8 cellular contexts compared by ENCODE assay signal in genomic region chr15:31327674-31328424, GRCh38. TPM values are rescaled to one million over a fixed set of nuclear protein-coding genes. Genes with fewer than 3 reads are reported as not detected.
A peak's percentile ranks its signal among the peaks of the same experiment; 100 is the strongest.
DNase-seq lines count a peak whose midpoint lies in the region; ATAC-seq and TF ChIP-seq lines count a peak whose summit lies in the region.

No MANE protein-coding gene starts in this region.

- no peaks in the 10 kb centered on the region for H3K27me3 Mint-ChIP-seq in T-cell

- peak overlapping the region; percentile 83 for H3K4me2 ChIP-seq in skeletal muscle satellite cell (ENCODE audit: low read length)

- in situ Hi-C loops in astrocyte of the cerebellum (cut with HindIII; ENCODE audit: low sequenced_read_pairs), result no loop called here

- no peak for TF ChIP-seq CTCF in astrocyte of the cerebellum (IDR thresholded peaks at IDR 0.05; ENCODE audit: low read depth, low read length, missing control alignments)

- peak overlapping the region; percentile 83 to 94 for H3K27ac Mint-ChIP-seq in T-cell

- H3K4me1 ChIP-seq in ES-I3 (ENCODE audit: insufficient read depth, low read length), result peaks cover 11% of the 10 kb centered on the region
- H3K4me1 ChIP-seq in skeletal muscle satellite cell (ENCODE audit: control insufficient read depth, insufficient read depth, low read length), result peaks cover 22% of the 10 kb centered on the region

- ATAC-seq in T-cell (replicated peaks in 1 of 4) (peak; percentile 12 to 22 (median 15)), HG03095 (IDR thresholded peaks at IDR 0.05; ENCODE audit: unreplicated experiment) (no peak), GM21723 (IDR thresholded peaks at IDR 0.05; ENCODE audit: unreplicated experiment) (no peak)

- H3K4me3 ChIP-seq in astrocyte of the cerebellum (ENCODE audit: low read depth, low read length) (peak overlapping the region; percentile 63), iPS-11a (ENCODE audit: low read depth, low read length) (peak overlapping the region; percentile 49), skeletal muscle satellite cell (ENCODE audit: low read length) (peak overlapping the region; percentile 84)

- H3K9ac ChIP-seq in ES-I3 (ENCODE audit: low read depth, low read length) (peak overlapping the region; percentile 66), skeletal muscle satellite cell (ENCODE audit: low read depth, low read length) (peak overlapping the region; percentile 97)

- H3K9me3 Mint-ChIP-seq in T-cell, result no peaks in the 10 kb centered on the region

- H3K36me3 ChIP-seq in ES-I3 (ENCODE audit: insufficient read depth, low read length), result no peaks in the 10 kb centered on the region
- no peaks in the 10 kb centered on the region for H3K36me3 ChIP-seq in skeletal muscle satellite cell (ENCODE audit: insufficient read depth, low read length)

- CTCF ChIA-PET in T-cell (lab: Charles Lee), result interaction anchor here (0.7 to 1.7 kb wide), 5 partner anchors 14 to 138 kb away, joined by 3 to 12 read pairs (median 7); no protein-coding TSS in a partner anchor

- peak overlapping the region; percentile 94 to 99 (median 96) for H3K4me3 Mint-ChIP-seq in T-cell

- peaks cover 59 to 69% (median 68%) of the 10 kb centered on the region in 3 donors for H3K4me1 Mint-ChIP-seq in T-cell

- peaks cover 19% of the 10 kb centered on the region for H3K36me3 Mint-ChIP-seq in T-cell

- peak in 66 of 76 experiments; percentile 14 to 83 (median 56) for DNase-seq in HUDEP-2 (lab: John Stamatoyannopoulos, UW; ENCODE audit: unreplicated experiment in 76 of 76)
- DNase-seq in T-cell, result peak; percentile 58 to 81 (median 74)
- no peak for DNase-seq in astrocyte of the cerebellum (ENCODE audit: low read depth)

- H3K9me3 ChIP-seq in ES-I3 (ENCODE audit: control insufficient read depth, insufficient read depth, low read length) (no peaks in the 10 kb centered on the region), skeletal muscle satellite cell (replicated peaks; ENCODE audit: low read length) (no peaks in the 10 kb centered on the region)

- POLR2A ChIA-PET in T-cell (lab: Charles Lee), result interaction anchor here (0.9 to 1.4 kb wide), 3 partner anchors 10 to 32 kb away, joined by 3 to 7 read pairs (median 4); no protein-coding TSS in a partner anchor

- H3K27me3 ChIP-seq in skeletal muscle satellite cell (ENCODE audit: control insufficient read depth, insufficient read depth, low read length), result peaks cover 5% of the 10 kb centered on the region

RNA-seq across cellular contexts. Expression of gene KLF13, which starts 1.2 kb away (rescaled TPM):
- total RNA-seq in T-cell, result 100 to 1,000 TPM; 218 to 327 (median 288) TPM
- 23.1 and 24.7 TPM in 2 replicates for total RNA-seq in skeletal muscle satellite cell (2012; rRNA removed)

Comparison
In these comparisons a context has a peak if more than half of its experiments do, and no peak if none do; other contexts are left out.
1. ATAC-seq: peak in T-cell (4 of 4); none in HG03095 (single experiment) and GM21723 (single experiment).
2. Peak in every context shown above with its lines, with median percentiles within 50 percentile points of each other: H3K4me3 ChIP-seq.